In the genomic region with DNA sequence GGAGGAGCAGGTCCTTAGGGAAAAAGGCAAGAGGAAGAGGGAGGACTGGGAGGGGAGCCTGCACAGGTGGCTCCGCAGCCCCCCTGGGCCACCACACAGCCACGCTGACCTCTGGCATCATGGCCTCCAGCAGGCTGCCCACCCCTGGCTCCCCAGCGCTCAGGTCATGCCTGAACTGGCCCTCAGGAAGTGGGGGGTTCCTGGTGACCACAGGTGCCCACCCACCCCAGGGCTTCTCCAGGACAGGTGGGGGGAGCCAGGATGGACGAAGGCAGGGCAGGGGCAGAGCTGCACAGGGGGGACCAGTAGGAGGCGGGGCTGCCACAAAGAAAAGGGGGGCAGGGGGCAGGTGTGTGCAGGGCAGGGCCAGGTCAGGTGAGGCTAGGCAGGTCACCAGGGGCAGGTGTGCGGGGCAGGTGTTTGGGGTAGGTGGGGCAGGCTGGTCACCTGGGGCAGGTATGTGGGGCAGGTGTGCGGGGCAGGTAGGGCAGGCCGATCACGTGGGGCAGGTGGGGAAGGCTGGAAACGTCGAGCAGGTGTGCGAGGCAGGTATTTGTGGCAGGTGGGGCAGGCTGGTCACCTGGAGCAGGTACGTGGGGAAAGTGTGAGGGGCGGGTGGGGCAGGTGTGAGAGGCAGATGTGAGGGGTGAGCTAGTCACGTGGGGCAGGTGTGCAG, we compare ENCODE assay signal across 8 cellular contexts. TPM values are rescaled to one million over a fixed set of nuclear protein-coding genes. Genes with fewer than 3 reads are reported as not detected.
DNase-seq lines count a peak whose midpoint lies in the region; ATAC-seq and TF ChIP-seq lines count a peak whose summit lies in the region.

No MANE protein-coding gene starts in this region.

- intact Hi-C loops in Calu3 (cut with micrococcal nuclease; ENCODE audit: unreplicated experiment), result no loop called here

- H3K9me3 Mint-ChIP-seq in Calu3 (ENCODE audit: low read depth, unreplicated experiment) (no peaks in the 10 kb centered on the region), chondrocyte (ENCODE audit: low read depth) (no peaks in the 10 kb centered on the region), osteocyte (ENCODE audit: unreplicated experiment) (no peaks in the 10 kb centered on the region)

- peak overlapping the region; percentile 77 for H3K4me3 Mint-ChIP-seq in Calu3 (ENCODE audit: low read depth, unreplicated experiment)
- peak overlapping the region; percentile 78 for H3K4me3 Mint-ChIP-seq in chondrocyte (ENCODE audit: unreplicated experiment)
- H3K4me3 Mint-ChIP-seq in osteocyte (ENCODE audit: unreplicated experiment), result peak overlapping the region; percentile 85

- no TSS peak for BruUV-seq in Calu3 (replicated peaks; lab: Mats Ljungman, UMichigan)

- H3K36me3 Mint-ChIP-seq in Calu3 (ENCODE audit: insufficient read depth, unreplicated experiment) (peaks cover 71% of the 10 kb centered on the region), chondrocyte (ENCODE audit: low read depth) (peaks cover 2% of the 10 kb centered on the region), osteocyte (ENCODE audit: unreplicated experiment) (peaks cover 6% of the 10 kb centered on the region)

- TF ChIP-seq CTCF in Calu3 (IDR thresholded peaks at IDR 0.05; ENCODE audit: unreplicated experiment), result no peak
- TF ChIP-seq CTCF in chondrocyte (IDR thresholded peaks at IDR 0.05), result no peak
- TF ChIP-seq CTCF in osteocyte (IDR thresholded peaks at IDR 0.05), result no peak

- DNase-seq in Calu3, result no peak
- peak; percentile 86 for DNase-seq in NCI-H2029 (lab: John Stamatoyannopoulos, UW)
- no peak for DNase-seq in chondrocyte (ENCODE audit: low spot score)
- DNase-seq in osteocyte (ENCODE audit: extremely low spot score, unreplicated experiment), result no peak
- DNase-seq in 8988T, result no peak
- no peak for DNase-seq in GM19240 (ENCODE audit: insufficient read length, low spot score)
- DNase-seq in OCI-M2 (lab: John Stamatoyannopoulos, UW; ENCODE audit: unreplicated experiment), result no peak

- H3K27me3 Mint-ChIP-seq in Calu3 (ENCODE audit: unreplicated experiment) (no peaks in the 10 kb centered on the region), chondrocyte (ENCODE audit: low read depth) (no peaks in the 10 kb centered on the region), osteocyte (ENCODE audit: unreplicated experiment) (no peaks in the 10 kb centered on the region)

- H3K4me1 Mint-ChIP-seq in Calu3 (ENCODE audit: low read depth, unreplicated experiment) (peaks cover 12% of the 10 kb centered on the region), chondrocyte (ENCODE audit: low read depth) (peaks cover 72% of the 10 kb centered on the region), osteocyte (ENCODE audit: unreplicated experiment) (peaks cover 77% of the 10 kb centered on the region)

- no peak for ATAC-seq in GM19351 (IDR thresholded peaks at IDR 0.05; ENCODE audit: unreplicated experiment)

- CTCF ChIA-PET in Calu3 (lab: Charles Lee), result interaction anchor here (1.8 kb wide), 1 partner anchor 19 kb away, joined by 5 read pairs; no protein-coding TSS in a partner anchor

- H3K27ac Mint-ChIP-seq in Calu3 (ENCODE audit: unreplicated experiment) (peak overlapping the region; percentile 93), chondrocyte (ENCODE audit: unreplicated experiment) (peak overlapping the region; percentile 97), osteocyte (ENCODE audit: unreplicated experiment) (peak overlapping the region; percentile 89)

RNA-seq across cellular contexts. Expression of a gene that starts 1.0 kb away (rescaled TPM):
- total RNA-seq in Calu3 (2022) (57.0 and 59.0 TPM in 2 replicates), chondrocyte (67.6 to 70.4 TPM (median 67.9 TPM) in 3 replicates), osteocyte (113 and 121 TPM in 2 replicates)

RNA-seq across cellular contexts. Expression of a gene that starts 1.6 kb away (rescaled TPM):
- 21.2 and 29.9 TPM in 2 replicates for total RNA-seq in Calu3 (2022)
- 16.9 to 31.3 TPM (median 20.3 TPM) in 3 replicates for total RNA-seq in chondrocyte
- total RNA-seq in osteocyte, result 43.9 and 45.2 TPM in 2 replicates

RNA-seq across cellular contexts. Expression of a gene that starts 12.0 kb away (rescaled TPM):
- total RNA-seq in Calu3 (2022), result 212 and 213 TPM in 2 replicates
- total RNA-seq in chondrocyte, result 17.2 to 51.6 TPM (median 45.7 TPM) in 3 replicates
- total RNA-seq in osteocyte, result 32.4 and 39.3 TPM in 2 replicates

RNA-seq across cellular contexts. Expression of a gene that starts 53.2 kb away (rescaled TPM):
- 359 and 379 TPM in 2 replicates for total RNA-seq in Calu3 (2022)
- 128 to 227 TPM (median 151 TPM) in 3 replicates for total RNA-seq in chondrocyte
- total RNA-seq in osteocyte, result 156 and 171 TPM in 2 replicates

RNA-seq across cellular contexts. Expression of a gene that starts 57.0 kb away (rescaled TPM):
- total RNA-seq in Calu3 (2022) (1.3 TPM in 2 replicates), chondrocyte (0.55 to 1.7 TPM (median 1.00 TPM) in 3 replicates), osteocyte (1.7 and 1.8 TPM in 2 replicates)
